ENCODE assay signal across 8 cellular contexts in the genomic region with DNA sequence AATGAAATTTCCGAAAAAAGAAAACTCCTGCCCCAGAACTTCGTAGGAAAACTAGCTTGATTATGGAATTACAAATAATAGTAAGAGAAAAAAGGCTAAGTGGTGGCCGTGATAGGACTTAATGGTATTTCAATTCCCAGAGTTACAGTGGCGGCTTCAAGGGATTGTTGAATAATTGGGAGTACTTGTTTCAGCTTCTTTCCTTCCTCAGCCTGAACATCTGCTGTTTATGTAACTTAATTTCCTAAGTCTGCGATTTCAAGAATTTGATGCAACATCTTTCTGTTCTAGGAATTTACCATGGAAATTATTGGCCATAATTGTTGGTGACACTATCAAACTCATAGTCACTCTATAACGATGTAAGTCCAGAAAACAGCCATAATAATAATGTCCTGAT. TPM values are rescaled to one million over a fixed set of nuclear protein-coding genes. Genes with fewer than 3 reads are reported as not detected.
DNase-seq lines count a peak whose midpoint lies in the region; TF ChIP-seq lines count a peak whose summit lies in the region.

No MANE protein-coding gene starts in this region.

- H3K27ac ChIP-seq in SJSA1: peak overlapping the region; percentile 90

- no peaks in the 10 kb centered on the region for H3K9me3 ChIP-seq in SJSA1 (replicated peaks)

- peaks cover 30% of the 10 kb centered on the region for H3K36me3 ChIP-seq in SJSA1

- H3K4me1 ChIP-seq in SJSA1 (replicated peaks): peaks cover 13% of the 10 kb centered on the region

- no peak for TF ChIP-seq CTCF in GM12865 (IDR thresholded peaks at IDR 0.05; ENCODE audit: insufficient read depth, low read depth, low read length, missing control alignments)

- peak overlapping the region; percentile 75 for H3K4me3 ChIP-seq in GM12865 (ENCODE audit: low read depth, low read length)
- peak overlapping the region; percentile 93 for H3K4me3 ChIP-seq in SJSA1

- DNase-seq in GM12865 (ENCODE audit: low read depth) (no peak), SJSA1 (ENCODE audit: low read depth in 1 of 2, low spot score in 2 of 2) (no peak), fibroblast of peridontal ligament (ENCODE audit: extremely low read depth) (peak; percentile 72), renal cortical epithelial cell (ENCODE audit: low read depth) (peak; percentile 15), T-helper 9 cell (no peak), NCI-H1092 (lab: John Stamatoyannopoulos, UW) (no peak), NCI-H2081 treated with DMSO at 0.1 percent for 48 hours (lab: John Stamatoyannopoulos, UW) (no peak), SKM-1 (lab: John Stamatoyannopoulos, UW; ENCODE audit: unreplicated experiment) (no peak)

- no peaks in the 10 kb centered on the region for H3K27me3 ChIP-seq in SJSA1 (replicated peaks)

RNA-seq across cellular contexts. Expression of a gene that starts 0.7 kb away (rescaled TPM):
- total RNA-seq in SJSA1 (2014; rRNA removed; shearing (Covaris generic)): 36.2 and 49.4 TPM in 2 replicates
- 47.1 and 64.5 TPM in 2 replicates for total RNA-seq in renal cortical epithelial cell

Comparison
In these comparisons a context has a peak if more than half of its experiments do, and no peak if none do; other contexts are left out.
1. DNase-seq: peak in fibroblast of peridontal ligament (single experiment) and renal cortical epithelial cell (single experiment); none in GM12865 (single experiment), SJSA1 (0 of 2), T-helper 9 cell (single experiment), NCI-H1092 (single experiment), NCI-H2081 treated with DMSO at 0.1 percent for 48 hours (single experiment) and SKM-1 (single experiment).